26 cellular contexts compared by ENCODE assay signal in genomic region chr7:124399941-124400340, GRCh38.
A peak's percentile ranks its signal among the peaks of the same experiment; 100 is the strongest.
DNase-seq lines count a peak whose midpoint lies in the region; ATAC-seq and TF ChIP-seq lines count a peak whose summit lies in the region.
"Had no signal": no experiment of that assay in that cellular context is flagged by ENCODE, and none has a peak within 500 bp of the region (broad histone marks: within the 10 kb centered on the region; RNA-seq: fewer than 3 reads in every experiment).

No MANE protein-coding gene starts in this region.

- no peak overlapping the region for H3K4me2 ChIP-seq in GM23338

- H3K36me3 ChIP-seq in GM23338 (ENCODE audit: insufficient read depth): no peaks in the 10 kb centered on the region
- H3K36me3 ChIP-seq: left ventricle myocardium inferior, SJCRH30, tibial nerve had no signal

- TF ChIP-seq CTCF in Calu3 (IDR thresholded peaks at IDR 0.05; ENCODE audit: unreplicated experiment) (no peak), GM23338 (conservative IDR thresholded peaks at IDR 0.05; ENCODE audit: low read depth in 2 of 2) (no peak), RWPE1 (conservative IDR thresholded peaks at IDR 0.05; ENCODE audit: low read depth) (no peak)

- no TSS peak for BruUV-seq in Calu3 (replicated peaks; lab: Mats Ljungman, UMichigan)

- CTCF ChIA-PET in Calu3 (lab: Charles Lee): no interaction called here
- CTCF ChIA-PET in RWPE1 (lab: Yijun Ruan, JAX): interaction anchor here (1.0 kb wide), 1 partner anchor 244 kb away, joined by 3 read pairs; no protein-coding TSS in a partner anchor

- DNase-seq in Calu3: no peak
- peak; percentile 31 for DNase-seq in NCI-H748 (lab: John Stamatoyannopoulos, UW; ENCODE audit: unreplicated experiment)
- DNase-seq in NCI-H1105 (lab: John Stamatoyannopoulos, UW): no peak
- no peak for DNase-seq in GM23338 (ENCODE audit: low spot score)
- no peak for DNase-seq in RWPE1 (ENCODE audit: low spot score)
- DNase-seq: activated B cell treated with CpG ODN at 0.5 μM for 24 hours; activated naive CD8-positive, alpha-beta T cell treated with anti-CD3 and anti-CD28 coated beads for 36 hours; body of pancreas; CD4-positive, alpha-beta T cell; DND-41; glutamatergic neuron; HFFc6; left ventricle myocardium inferior; NCI-H1930; NCI-H510A treated with DMSO at 0.1 percent for 48 hours; nephron progenitor cell; SJCRH30; stimulated activated CD4-positive, alpha-beta T cell treated with anti-CD3 and anti-CD28 coated beads, Interleukin-1b, Interleukin-23, amount 100 ng/mL, for 48 hours; stimulated activated naive CD8-positive, alpha-beta T cell treated with anti-CD3 and anti-CD28 coated beads, Interleukin-15, Interleukin-2, amounts not matched to agents 100 U/mL and 50 U/mL, for 24 hours; T-helper 17 cell had no signal

- H3K27me3 ChIP-seq in GM23338 (ENCODE audit: insufficient read depth): no peaks in the 10 kb centered on the region
- H3K27me3 ChIP-seq: body of pancreas, SJCRH30, tibial nerve had no signal

- no peak overlapping the region for H3K4me3 ChIP-seq in GM23338
- H3K4me3 ChIP-seq: body of pancreas, left ventricle myocardium inferior, SJCRH30, tibial nerve had no signal

- H3K27me3 Mint-ChIP-seq in Calu3 (ENCODE audit: unreplicated experiment) (no peaks in the 10 kb centered on the region), GM23338 (ENCODE audit: insufficient read depth, low read depth, poor library complexity) (no peaks in the 10 kb centered on the region)
- H3K27me3 Mint-ChIP-seq: activated B cell treated with CpG ODN at 0.5 μM for 24 hours; activated naive CD8-positive, alpha-beta T cell treated with anti-CD3 and anti-CD28 coated beads for 36 hours; CD4-positive, alpha-beta T cell; progenitor cell of endocrine pancreas; T-helper 17 cell had no signal

- H3K36me3 Mint-ChIP-seq in Calu3 (ENCODE audit: insufficient read depth, unreplicated experiment) (no peaks in the 10 kb centered on the region), GM23338 (ENCODE audit: low read depth) (no peaks in the 10 kb centered on the region)
- H3K36me3 Mint-ChIP-seq: activated naive CD8-positive, alpha-beta T cell treated with anti-CD3 and anti-CD28 coated beads for 36 hours had no signal

- POLR2A ChIA-PET in RWPE1 (lab: Yijun Ruan, JAX; ENCODE audit: low non-redundant PET): no interaction called here

- no peaks in the 10 kb centered on the region for H4K20me1 ChIP-seq in GM23338 (replicated peaks; ENCODE audit: insufficient read depth)

- H3K4me3 Mint-ChIP-seq in Calu3 (ENCODE audit: low read depth, unreplicated experiment) (no peak overlapping the region), GM23338 (no peak overlapping the region)
- H3K4me3 Mint-ChIP-seq: activated B cell treated with CpG ODN at 0.5 μM for 24 hours; activated naive CD8-positive, alpha-beta T cell treated with anti-CD3 and anti-CD28 coated beads for 36 hours; activated T-helper 1 cell treated with anti-CD3 and anti-CD28 coated beads, Interleukin-12 subunit alpha, Interleukin-12 subunit beta, Interleukin-2, Interleukin-4 antibody, amounts not matched to agents 30 ng/mL and 10 ng/mL and 1 ng/mL, durations not matched to agents 14 hours and 24 hours and 36 hours; CD4-positive, alpha-beta T cell; HFFc6; nephron progenitor cell; T-helper 17 cell had no signal

- H3K9me3 Mint-ChIP-seq in Calu3 (ENCODE audit: low read depth, unreplicated experiment) (peaks cover 11% of the 10 kb centered on the region), GM23338 (no peaks in the 10 kb centered on the region)
- H3K9me3 Mint-ChIP-seq: activated B cell treated with CpG ODN at 0.5 μM for 24 hours, nephron progenitor cell had no signal

- H3K4me1 ChIP-seq in GM23338 (ENCODE audit: insufficient read depth): no peaks in the 10 kb centered on the region
- H3K4me1 ChIP-seq: body of pancreas, left ventricle myocardium inferior, SJCRH30, tibial nerve had no signal

- ATAC-seq in GM18520 (IDR thresholded peaks at IDR 0.05; ENCODE audit: unreplicated experiment) (peak; percentile 35), HG03064 (IDR thresholded peaks at IDR 0.05; ENCODE audit: low read depth, unreplicated experiment) (peak; percentile 57), GM18867 (IDR thresholded peaks at IDR 0.05; ENCODE audit: unreplicated experiment) (no peak), GM23338 (no peak)
- ATAC-seq: body of pancreas; stimulated activated naive CD8-positive, alpha-beta T cell treated with anti-CD3 and anti-CD28 coated beads, Interleukin-15, Interleukin-2, amounts not matched to agents 100 U/mL and 50 U/mL, for 24 hours; T-helper 17 cell had no signal

- H3K9me2 ChIP-seq in GM23338 (ENCODE audit: insufficient read depth): peaks cover 6% of the 10 kb centered on the region; the same call in 1 of the 2 replicates

- H3K79me2 ChIP-seq in GM23338 (replicated peaks; ENCODE audit: insufficient read depth): no peaks in the 10 kb centered on the region

- H2AFZ ChIP-seq in GM23338: no peak overlapping the region

- H3K4me1 Mint-ChIP-seq in Calu3 (ENCODE audit: low read depth, unreplicated experiment) (peaks cover 15% of the 10 kb centered on the region), GM23338 (peaks cover 6% of the 10 kb centered on the region; the same call in 2 of the 3 replicates)
- H3K4me1 Mint-ChIP-seq: activated B cell treated with CpG ODN at 0.5 μM for 24 hours; activated naive CD8-positive, alpha-beta T cell treated with anti-CD3 and anti-CD28 coated beads for 36 hours; nephron progenitor cell; T-helper 17 cell had no signal

- intact Hi-C loops in Calu3 (cut with micrococcal nuclease; ENCODE audit: unreplicated experiment): no loop called here

- H3K27ac Mint-ChIP-seq in Calu3 (ENCODE audit: unreplicated experiment): peak overlapping the region; percentile 10
- no peak overlapping the region for H3K27ac Mint-ChIP-seq in GM23338
- H3K27ac Mint-ChIP-seq: activated B cell treated with CpG ODN at 0.5 μM for 24 hours; activated naive CD8-positive, alpha-beta T cell treated with anti-CD3 and anti-CD28 coated beads for 36 hours; activated T-helper 1 cell treated with anti-CD3 and anti-CD28 coated beads, Interleukin-12 subunit alpha, Interleukin-12 subunit beta, Interleukin-2, Interleukin-4 antibody, amounts not matched to agents 30 ng/mL and 10 ng/mL and 1 ng/mL, durations not matched to agents 14 hours and 24 hours and 36 hours; CD4-positive, alpha-beta T cell; HFFc6; progenitor cell of endocrine pancreas; T-helper 17 cell had no signal

- no peaks in the 10 kb centered on the region for H3F3A ChIP-seq in GM23338 (replicated peaks; ENCODE audit: low read depth)

- H3K27ac ChIP-seq in GM23338 (ENCODE audit: low read depth) (no peak overlapping the region), RWPE1 (no peak overlapping the region)
- H3K27ac ChIP-seq: body of pancreas, left ventricle myocardium inferior, SJCRH30, tibial nerve had no signal

TF ChIP-seq in GM23338, 12 proteins besides CTCF, POLR2A, EP300 and RAD21 (continues in another document):
- TF ChIP-seq NANOG (IDR thresholded peaks at IDR 0.05; ENCODE audit: borderline replicate concordance) (no peak), STAT1 (IDR thresholded peaks at IDR 0.05; ENCODE audit: unreplicated experiment) (no peak)

Comparison
In these comparisons a context has a peak if more than half of its experiments do, and no peak if none do; other contexts are left out.
1. ATAC-seq: peak in GM18520 (single experiment) and HG03064 (single experiment); none in GM18867 (single experiment) and GM23338 (single experiment).